8 cellular contexts compared by ENCODE assay signal in the genomic region with DNA sequence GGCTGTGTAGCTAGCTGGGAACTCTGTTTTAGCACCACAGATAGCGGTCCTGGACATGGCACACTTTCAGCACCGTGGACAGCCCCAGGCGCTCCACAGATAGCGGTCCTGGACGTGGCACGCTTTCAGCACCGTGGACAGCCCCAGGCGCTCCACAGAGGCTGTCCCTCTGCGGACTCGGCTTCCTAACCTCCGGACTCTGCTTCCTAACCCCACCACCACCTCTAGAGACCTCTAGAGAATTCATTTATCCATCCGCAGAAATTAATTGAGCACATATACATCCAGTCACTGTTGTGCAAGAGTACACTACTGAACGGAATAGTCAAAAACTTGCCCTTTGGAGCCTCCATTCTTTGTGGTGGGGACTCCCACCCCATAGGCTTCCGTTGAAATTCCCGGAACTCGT. TPM values are rescaled to one million over a fixed set of nuclear protein-coding genes. Genes with fewer than 3 reads are reported as not detected.
A peak's percentile ranks its signal among the peaks of the same experiment; 100 is the strongest.
DNase-seq lines count a peak whose midpoint lies in the region; ATAC-seq and TF ChIP-seq lines count a peak whose summit lies in the region.

No MANE protein-coding gene starts in this region.

- WGBS in testis, 2 donors = 9 to 15% methylated on average over 13 to 16 of the region's 16 CpGs

- H3K79me2 ChIP-seq in osteoblast (ENCODE audit: insufficient read depth, low read length) = no peaks in the 10 kb centered on the region

- intact Hi-C loops in testis (cut with DNase I; ENCODE audit: low total_unique reads) = no loop called here

- H3K27me3 ChIP-seq in osteoblast (ENCODE audit: insufficient read depth, low read length) (peaks cover 18% of the 10 kb centered on the region), testis (no peaks in the 10 kb centered on the region)

- H4K20me1 ChIP-seq in osteoblast (ENCODE audit: insufficient read depth, low read length) = peaks cover 5% of the 10 kb centered on the region

- no peak overlapping the region for H2AFZ ChIP-seq in osteoblast (ENCODE audit: low read length)

- H3K36me3 ChIP-seq in osteoblast (ENCODE audit: insufficient read depth, low read length) (no peaks in the 10 kb centered on the region), testis (ENCODE audit: low read depth, missing control alignments) (no peaks in the 10 kb centered on the region)

- H3K27ac ChIP-seq in osteoblast (ENCODE audit: low read depth, low read length) (no peak overlapping the region), testis (no peak overlapping the region)

- no peak for TF ChIP-seq POLR2A in testis (IDR thresholded peaks at IDR 0.05)

- TF ChIP-seq CTCF in foreskin fibroblast (IDR thresholded peaks at IDR 0.05; ENCODE audit: low read depth, low read length) (no peak), osteoblast (IDR thresholded peaks at IDR 0.05; ENCODE audit: extremely low read depth, low read depth, low read length) (no peak), testis (IDR thresholded peaks at IDR 0.05) (no peak)

- no peak overlapping the region for H3K4me2 ChIP-seq in osteoblast (ENCODE audit: insufficient read depth, low read length)

- H3K9me3 ChIP-seq in osteoblast (ENCODE audit: low read depth, low read length) = no peaks in the 10 kb centered on the region
- no peaks in the 10 kb centered on the region for H3K9me3 ChIP-seq in testis

- H3K4me3 ChIP-seq in foreskin fibroblast (ENCODE audit: low read depth in 1 of 2, low read length in 2 of 2) (no peak overlapping the region), osteoblast (ENCODE audit: insufficient read depth, low read length) (no peak overlapping the region), testis (no peak overlapping the region)

- DNase-seq in GM04504 (ENCODE audit: low read depth) (peak; percentile 68), foreskin fibroblast (peak; percentile 81 to 95), osteoblast (ENCODE audit: insufficient read length, low spot score, missing footprints) (peak; percentile 98), testis (peak; percentile 96)
- DNase-seq in activated T-helper 1 cell treated with anti-CD3 and anti-CD28 coated beads, Interleukin-2, amount 50 U/mL, for 16 hours (ENCODE audit: low read depth in 1 of 2, low spot score in 1 of 2) = peak; percentile 22 to 27

- H3K4me1 ChIP-seq in osteoblast (ENCODE audit: insufficient read depth, low read length) (no peaks in the 10 kb centered on the region), testis (no peaks in the 10 kb centered on the region)

- ATAC-seq in GM21381 (IDR thresholded peaks at IDR 0.05; ENCODE audit: unreplicated experiment) (no peak), HG02970 (IDR thresholded peaks at IDR 0.05; ENCODE audit: low FRiP score, unreplicated experiment) (no peak)

TF ChIP-seq in PFSK-1, 5 proteins besides CTCF, POLR2A, EP300 and RAD21:
- TF ChIP-seq, protein P1, sequence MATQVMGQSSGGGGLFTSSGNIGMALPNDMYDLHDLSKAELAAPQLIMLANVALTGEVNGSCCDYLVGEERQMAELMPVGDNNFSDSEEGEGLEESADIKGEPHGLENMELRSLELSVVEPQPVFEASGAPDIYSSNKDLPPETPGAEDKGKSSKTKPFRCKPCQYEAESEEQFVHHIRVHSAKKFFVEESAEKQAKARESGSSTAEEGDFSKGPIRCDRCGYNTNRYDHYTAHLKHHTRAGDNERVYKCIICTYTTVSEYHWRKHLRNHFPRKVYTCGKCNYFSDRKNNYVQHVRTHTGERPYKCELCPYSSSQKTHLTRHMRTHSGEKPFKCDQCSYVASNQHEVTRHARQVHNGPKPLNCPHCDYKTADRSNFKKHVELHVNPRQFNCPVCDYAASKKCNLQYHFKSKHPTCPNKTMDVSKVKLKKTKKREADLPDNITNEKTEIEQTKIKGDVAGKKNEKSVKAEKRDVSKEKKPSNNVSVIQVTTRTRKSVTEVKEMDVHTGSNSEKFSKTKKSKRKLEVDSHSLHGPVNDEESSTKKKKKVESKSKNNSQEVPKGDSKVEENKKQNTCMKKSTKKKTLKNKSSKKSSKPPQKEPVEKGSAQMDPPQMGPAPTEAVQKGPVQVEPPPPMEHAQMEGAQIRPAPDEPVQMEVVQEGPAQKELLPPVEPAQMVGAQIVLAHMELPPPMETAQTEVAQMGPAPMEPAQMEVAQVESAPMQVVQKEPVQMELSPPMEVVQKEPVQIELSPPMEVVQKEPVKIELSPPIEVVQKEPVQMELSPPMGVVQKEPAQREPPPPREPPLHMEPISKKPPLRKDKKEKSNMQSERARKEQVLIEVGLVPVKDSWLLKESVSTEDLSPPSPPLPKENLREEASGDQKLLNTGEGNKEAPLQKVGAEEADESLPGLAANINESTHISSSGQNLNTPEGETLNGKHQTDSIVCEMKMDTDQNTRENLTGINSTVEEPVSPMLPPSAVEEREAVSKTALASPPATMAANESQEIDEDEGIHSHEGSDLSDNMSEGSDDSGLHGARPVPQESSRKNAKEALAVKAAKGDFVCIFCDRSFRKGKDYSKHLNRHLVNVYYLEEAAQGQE (IDR thresholded peaks at IDR 0.05; ENCODE audit: insufficient read depth in 1 of 2, low read depth in 2 of 2, low read length in 2 of 2) = peak; percentile 100
- TF ChIP-seq FOXP2 (optimal IDR thresholded peaks at IDR 0.05; ENCODE audit: borderline replicate concordance, extremely low read depth, extremely low read length, insufficient read depth) (peak; percentile 51), TAF1 (IDR thresholded peaks at IDR 0.05; ENCODE audit: borderline replicate concordance, insufficient read depth, low read length) (no peak), SIN3A (IDR thresholded peaks at IDR 0.05; ENCODE audit: borderline replicate concordance, insufficient read depth, low read length) (peak; percentile 100), POLR2AphosphoS5 (IDR thresholded peaks at IDR 0.05; ENCODE audit: low read depth, low read length) (no peak)

RNA-seq across cellular contexts. Expression of a gene that starts 27.4 kb away (rescaled TPM):
- 0.08 TPM for polyA plus RNA-seq in PFSK-1 (2012; ENCODE audit: insufficient read length, low read depth)
- total RNA-seq in osteoblast (not detected in 2 replicates), testis (1 to 10 TPM; 1.7 to 2.0 TPM)
- 1.8 TPM for polyA plus RNA-seq in testis (ENCODE audit: insufficient read depth, low read depth, low replicate concordance)

Comparison
In these comparisons a context has a peak if more than half of its experiments do, and no peak if none do; other contexts are left out.
1. DNase-seq: peak in every context shown above with its lines; median percentile 98 in osteoblast; 96 in testis; 88 in foreskin fibroblast; 68 in GM04504; 24 in activated T-helper 1 cell treated with anti-CD3 and anti-CD28 coated beads, Interleukin-2, amount 50 U/mL, for 16 hours.